In the genomic region with DNA sequence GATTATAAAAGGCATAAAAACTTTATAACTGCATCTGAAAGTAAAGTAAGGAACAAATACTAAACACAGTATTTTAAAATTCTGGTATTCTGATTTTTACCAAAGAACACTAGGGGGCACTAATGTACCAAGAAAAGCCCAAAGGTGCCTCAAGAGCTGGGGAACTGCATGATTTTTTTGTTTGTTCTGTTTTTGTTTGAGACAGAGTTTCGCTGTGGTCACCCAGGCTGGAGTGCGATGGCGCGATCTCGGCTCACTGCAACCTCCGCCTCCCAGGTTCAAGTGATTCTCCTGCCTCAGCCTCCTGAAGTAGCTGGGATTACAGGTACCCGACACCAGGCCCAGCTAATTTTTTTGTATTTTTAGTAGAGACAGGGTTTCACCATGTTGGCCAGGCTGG, we compare ENCODE assay signal across 8 cellular contexts. TPM values are rescaled to one million over a fixed set of nuclear protein-coding genes. Genes with fewer than 3 reads are reported as not detected.
DNase-seq lines count a peak whose midpoint lies in the region; ATAC-seq and TF ChIP-seq lines count a peak whose summit lies in the region.
"Not testable (repeated sequence)": the region's sequence is repeated elsewhere in the genome, so short reads cannot be mapped to it uniquely, and the experiment has no call there.

No MANE protein-coding gene starts in this region.

- not testable (repeated sequence) for H2BK120ac ChIP-seq in IMR-90 (ENCODE audit: low read depth, low read length)

- peak; percentile 78 for TF ChIP-seq CTCF in IMR-90 (conservative IDR thresholded peaks at IDR 0.05; ENCODE audit: low read depth, low read length)

- H3K27ac Mint-ChIP-seq in activated CD4-positive, alpha-beta memory T cell treated with anti-CD3 and anti-CD28 coated beads for 36 hours = not testable (repeated sequence)

- POLR2A ChIA-PET in IMR-90 (lab: Charles Lee; ENCODE audit: unreplicated experiment) = not testable (repeated sequence)
- POLR2A ChIA-PET in activated CD4-positive, alpha-beta memory T cell treated with anti-CD3 and anti-CD28 coated beads for 36 hours (lab: Charles Lee) = interaction anchor here (0.5 to 1.5 kb wide), 2 partner anchors 9 to 129 kb away, joined by 3 read pairs; no protein-coding TSS in a partner anchor

- ATAC-seq in GM21360 (IDR thresholded peaks at IDR 0.05; ENCODE audit: unreplicated experiment) (peak; percentile 76), IMR-90 (ENCODE audit: low read depth) (peak; percentile 86)

- H4K20me1 ChIP-seq in IMR-90 (ENCODE audit: insufficient read depth, low read length) = not testable (repeated sequence)

- not testable (repeated sequence) for H3K14ac ChIP-seq in IMR-90 (replicated peaks; ENCODE audit: low read depth, low read length)

- not testable (repeated sequence) for H3K79me1 ChIP-seq in IMR-90 (ENCODE audit: low read depth in 1 of 2, low read length in 2 of 2)

- H2BK5ac ChIP-seq in IMR-90 (ENCODE audit: low read depth, low read length, poor library complexity, severe bottlenecking) = not testable (repeated sequence)

- H4K91ac ChIP-seq in IMR-90 (ENCODE audit: insufficient read depth, low read depth, low read length) = not testable (repeated sequence)

- dilution Hi-C loops in IMR-90 (cut with HindIII; ENCODE audit: low sequenced_read_pairs, unreplicated experiment) = not testable (repeated sequence)

- CTCF ChIA-PET in IMR-90 (lab: Yijun Ruan, JAX) = interaction anchor here (0.6 to 3.6 kb wide), 11 partner anchors 9 to 128 kb away, joined by 3 to 13 read pairs (median 3); no protein-coding TSS in a partner anchor
- CTCF ChIA-PET in activated CD4-positive, alpha-beta memory T cell treated with anti-CD3 and anti-CD28 coated beads for 36 hours (lab: Charles Lee) = interaction anchor here (0.7 to 14.8 kb wide), 30 partner anchors 9 to 369 kb away, joined by 3 to 441 read pairs (median 4); a partner anchor contains a TSS

- intact Hi-C loops in IMR-90 (cut with micrococcal nuclease) = loop anchor here (1.0 to 5.0 kb wide), 5 partner anchors 38 to 368 kb away; a partner anchor contains a TSS
- intact Hi-C loops in activated CD4-positive, alpha-beta memory T cell treated with anti-CD3 and anti-CD28 coated beads for 36 hours (cut with micrococcal nuclease) = loop anchor here (1.0 to 2.0 kb wide), 4 partner anchors 9 to 367 kb away; no protein-coding TSS in a partner anchor

- DNase-seq in DMS153 (lab: John Stamatoyannopoulos, UW) (peak; percentile 39), IMR-90 (peak; percentile 63), NCI-H82 treated with DMSO at 0.1 percent for 48 hours (lab: John Stamatoyannopoulos, UW; ENCODE audit: unreplicated experiment) (peak; percentile 31), erythroblast (lab: John Stamatoyannopoulos, UW) (peak; percentile 72 to 80), lung microvascular endothelial cell (ENCODE audit: low read depth in 2 of 2) (peak; percentile 57 to 60), stromal cell of bone marrow (ENCODE audit: low read depth) (peak; percentile 33)
- DNase-seq in activated CD4-positive, alpha-beta memory T cell treated with anti-CD3 and anti-CD28 coated beads for 36 hours = peak; percentile 39

- not testable (repeated sequence) for H3K4me3 Mint-ChIP-seq in activated CD4-positive, alpha-beta memory T cell treated with anti-CD3 and anti-CD28 coated beads for 36 hours

- in situ Hi-C loops in IMR-90 (cut with MboI; ENCODE audit: low sequenced_read_pairs) = loop anchor here (5.0 to 10.0 kb wide), 2 partner anchors 128 to 365 kb away; no protein-coding TSS in a partner anchor

- not testable (repeated sequence) for H3K36me3 ChIP-seq in IMR-90 (ENCODE audit: control insufficient read depth, insufficient read depth, low read length)

- not testable (repeated sequence) for H3K36me3 Mint-ChIP-seq in activated CD4-positive, alpha-beta memory T cell treated with anti-CD3 and anti-CD28 coated beads for 36 hours

- H2AK9ac ChIP-seq in IMR-90 (replicated peaks; ENCODE audit: low read depth, low read length, poor library complexity) = not testable (repeated sequence)

- no CpG with 5 or more reads among the region's 7 CpGs for WGBS in IMR-90 (ENCODE audit: extremely low coverage in 2 of 2, insufficient read length in 1 of 2), 2 experiments

- H3K27me3 ChIP-seq in IMR-90 (ENCODE audit: control insufficient read depth, insufficient read depth, low read length) = not testable (repeated sequence)

- not testable (repeated sequence) for H2BK20ac ChIP-seq in IMR-90 (ENCODE audit: low read depth, low read length)

- not testable (repeated sequence) for H3K27ac ChIP-seq in IMR-90 (ENCODE audit: insufficient read depth, low read length)

- not testable (repeated sequence) for H3K56ac ChIP-seq in IMR-90 (ENCODE audit: extremely low read depth, insufficient read depth, low read length)

- TF ChIP-seq RAD21 in IMR-90 (IDR thresholded peaks at IDR 0.05; ENCODE audit: low read length) = peak; percentile 84

- H3K9ac ChIP-seq in IMR-90 (ENCODE audit: low read depth, low read length) = not testable (repeated sequence)

- H3K27me3 Mint-ChIP-seq in activated CD4-positive, alpha-beta memory T cell treated with anti-CD3 and anti-CD28 coated beads for 36 hours = not testable (repeated sequence)

- H3K9me1 ChIP-seq in IMR-90 (ENCODE audit: insufficient read depth, low read length) = not testable (repeated sequence)

- not testable (repeated sequence) for H2BK15ac ChIP-seq in IMR-90 (ENCODE audit: low read depth, low read length)

- TF ChIP-seq POLR2A in IMR-90 (IDR thresholded peaks at IDR 0.05; ENCODE audit: low read depth, low read length); erythroblast (IDR thresholded peaks at IDR 0.05; ENCODE audit: low read length): not testable (repeated sequence)

- BruUV-seq in IMR-90 (replicated peaks; lab: Mats Ljungman, UMichigan) = not testable (repeated sequence)

- peak overlapping the region in 1 of 2 experiments; percentile 82; a peak in 1 of 4 replicates for H4K8ac ChIP-seq in IMR-90 (ENCODE audit: low read depth in 2 of 2, low read length in 2 of 2)

- H3K4me3 ChIP-seq in IMR-90 (ENCODE audit: insufficient read depth, low read depth, low read length) = not testable (repeated sequence)

- H3K4me1 Mint-ChIP-seq in activated CD4-positive, alpha-beta memory T cell treated with anti-CD3 and anti-CD28 coated beads for 36 hours (ENCODE audit: low read depth) = not testable (repeated sequence)

- peak overlapping the region; percentile 74 for H3K4me2 ChIP-seq in IMR-90 (ENCODE audit: low read depth, low read length)

- H3K18ac ChIP-seq in IMR-90 (ENCODE audit: low read depth, low read length) = not testable (repeated sequence)

- H3K9me3 ChIP-seq in IMR-90 (ENCODE audit: control insufficient read depth, insufficient read depth, low read length) = not testable (repeated sequence)

- H3K23ac ChIP-seq in IMR-90 (ENCODE audit: low read depth, low read length) = not testable (repeated sequence)

- not testable (repeated sequence) for H3K9me3 Mint-ChIP-seq in activated CD4-positive, alpha-beta memory T cell treated with anti-CD3 and anti-CD28 coated beads for 36 hours

- H3K4ac ChIP-seq in IMR-90 (ENCODE audit: low read depth, low read length) = not testable (repeated sequence)

- peak overlapping the region; percentile 86 for H2AFZ ChIP-seq in IMR-90 (replicated peaks; ENCODE audit: low read length, poor library complexity)

- H3K4me1 ChIP-seq in IMR-90 (ENCODE audit: control insufficient read depth, insufficient read depth, low read length) = not testable (repeated sequence)

- H4K5ac ChIP-seq in IMR-90 (ENCODE audit: low read depth, low read length) = not testable (repeated sequence)

- not testable (repeated sequence) for H2AK5ac ChIP-seq in IMR-90 (ENCODE audit: low read depth, low read length)

TF ChIP-seq in IMR-90, 13 proteins besides CTCF, POLR2A, EP300 and RAD21:
- TF ChIP-seq SMC3 (IDR thresholded peaks at IDR 0.05; ENCODE audit: low read depth, low read length) = peak; percentile 64

RNA-seq across cellular contexts. Expression of a gene that starts 37.8 kb away (rescaled TPM):
- 50.3 and 70.4 TPM in 2 replicates for total RNA-seq in IMR-90 (2012; rRNA removed)
- 26.9 and 29.4 TPM in 2 replicates for polyA plus RNA-seq in IMR-90 (2012; rRNA removed)
- polyA plus RNA-seq in IMR-90 (2012; cell fraction: cytosol; rRNA removed) = 7.3 and 13.5 TPM in 2 replicates
- polyA plus RNA-seq in IMR-90 (2012; cell fraction: nucleus; rRNA removed; ENCODE audit: low replicate concordance) = 3.2 and 21.3 TPM in 2 replicates
- 1 to 10 TPM; 1.4 to 2.4 TPM for total RNA-seq in activated CD4-positive, alpha-beta memory T cell treated with anti-CD3 and anti-CD28 coated beads for 36 hours
- total RNA-seq in lung microvascular endothelial cell = 8.7 and 10.7 TPM in 2 replicates
